8 cellular contexts compared by ENCODE assay signal in genomic region chr14:21990116-21990515, GRCh38.
A peak's percentile ranks its signal among the peaks of the same experiment; 100 is the strongest.
DNase-seq lines count a peak whose midpoint lies in the region; ATAC-seq, FAIRE-seq and TF ChIP-seq lines count a peak whose summit lies in the region.

No MANE protein-coding gene starts in this region.

- H3K9me3 Mint-ChIP-seq in CD4-positive, alpha-beta T cell, result no peaks in the 10 kb centered on the region
- no peaks in the 10 kb centered on the region for H3K9me3 Mint-ChIP-seq in activated T-helper 2 cell treated with anti-CD3 and anti-CD28 coated beads, Interferon-gamma antibody, Interleukin-2, Interleukin-4, amounts not matched to agents 10 μg/mL and 5 μg/mL and 100 μg/mL, durations not matched to agents 14 hours and 24 hours and 36 hours

- H2AFZ ChIP-seq in HepG2 (ENCODE audit: low read length), result no peak overlapping the region

- intact Hi-C loops in CD4-positive, alpha-beta T cell (cut with DNase I, micrococcal nuclease), result loop anchor here (10.0 kb wide), 3 partner anchors 505 to 565 kb away; no protein-coding TSS in a partner anchor
- intact Hi-C loops in activated T-helper 2 cell treated with anti-CD3 and anti-CD28 coated beads, Interferon-gamma antibody, Interleukin-2, Interleukin-4, amounts not matched to agents 10 μg/mL and 5 μg/mL and 100 μg/mL, durations not matched to agents 14 hours and 24 hours and 36 hours (cut with micrococcal nuclease), result no loop called here
- intact Hi-C loops in HepG2 (cut with micrococcal nuclease; ENCODE audit: unreplicated experiment), result no loop called here

- no peak overlapping the region for H3K9ac ChIP-seq in HepG2 (ENCODE audit: insufficient read depth, low read depth, low read length)

- H3K79me2 ChIP-seq in HepG2 (ENCODE audit: insufficient read depth, low read length), result no peaks in the 10 kb centered on the region

- peak; percentile 47 for FAIRE-seq in HepG2 (lab: Jason Lieb, UNC)

- no peaks in the 10 kb centered on the region for H3K36me3 Mint-ChIP-seq in CD4-positive, alpha-beta T cell (ENCODE audit: low read depth)
- no peaks in the 10 kb centered on the region for H3K36me3 Mint-ChIP-seq in activated T-helper 2 cell treated with anti-CD3 and anti-CD28 coated beads, Interferon-gamma antibody, Interleukin-2, Interleukin-4, amounts not matched to agents 10 μg/mL and 5 μg/mL and 100 μg/mL, durations not matched to agents 14 hours and 24 hours and 36 hours (ENCODE audit: low read depth)

- TF ChIP-seq POLR2A in HepG2 (IDR thresholded peaks at IDR 0.05; ENCODE audit: insufficient read depth in 1 of 2, low read depth in 2 of 2, low read length in 2 of 2) (no peak), GM18505 (IDR thresholded peaks at IDR 0.05; ENCODE audit: borderline replicate concordance, extremely low read depth, insufficient read depth, insufficient read length) (no peak)

- no peaks in the 10 kb centered on the region for H3K9me3 ChIP-seq in CD4-positive, alpha-beta T cell (ENCODE audit: control insufficient read depth, low read length)
- no peaks in the 10 kb centered on the region for H3K9me3 ChIP-seq in HepG2 (ENCODE audit: low read length)

- in situ Hi-C loops in HepG2 (cut with HindIII; ENCODE audit: extremely low pct_ligation_motif_present, low pct_unique_long_range_greater_than_20kb), result no loop called here

- no peak for TF ChIP-seq EP300 in HepG2 (IDR thresholded peaks at IDR 0.05; ENCODE audit: low read depth in 2 of 2, low read length in 2 of 2)
- no peak for TF ChIP-seq EP300 in HepG2 (CRISPR knock-in tag; IDR thresholded peaks at IDR 0.05; ENCODE audit: borderline replicate concordance)

- WGBS in HepG2 (ENCODE audit: low lambda C conversion rate), result 0% methylated on average over 2 of the region's 2 CpGs

- H3K36me3 ChIP-seq in HepG2 (replicated peaks in 1 of 2; ENCODE audit: control insufficient read depth in 1 of 2, insufficient read depth in 2 of 2, low read length in 2 of 2), result no peaks in the 10 kb centered on the region

- H3K4me2 ChIP-seq in HepG2 (ENCODE audit: low read depth, low read length), result no peak overlapping the region

- no TSS peak for BruUV-seq in HepG2 (replicated peaks; lab: Mats Ljungman, UMichigan)

- no peak for DNase-seq in CD4-positive, alpha-beta T cell
- DNase-seq in HL-60 (ENCODE audit: low read depth in 1 of 2, low spot score in 1 of 2) (no peak), HepG2 (ENCODE audit: low spot score) (no peak), NCI-H2107 (lab: John Stamatoyannopoulos, UW) (no peak), amniotic stem cell (lab: John Stamatoyannopoulos, UW) (no peak)
- DNase-seq in activated T-helper 2 cell treated with anti-CD3 and anti-CD28 coated beads, Interferon-gamma antibody, Interleukin-2, Interleukin-4, amounts not matched to agents 10 μg/mL and 5 μg/mL and 100 μg/mL, durations not matched to agents 14 hours and 24 hours and 36 hours (ENCODE audit: low spot score), result no peak

- H3K4me3 ChIP-seq in HL-60 (replicated peaks; ENCODE audit: insufficient read depth, low read length) (no peak overlapping the region), HepG2 (replicated peaks in 1 of 3; ENCODE audit: insufficient read depth in 1 of 3, low read depth in 2 of 3, low read length in 3 of 3) (no peak overlapping the region)

- TF ChIP-seq CTCF in CD4-positive, alpha-beta T cell (IDR thresholded peaks at IDR 0.05), result peak; percentile 35
- peak; percentile 32 for TF ChIP-seq CTCF in HL-60 (IDR thresholded peaks at IDR 0.05; ENCODE audit: insufficient read depth, low read length)
- peak; percentile 20; the same call in 1 of the 2 replicates for TF ChIP-seq CTCF in HepG2 (CRISPR knock-in tag; IDR thresholded peaks at IDR 0.05)

- POLR2A ChIA-PET in CD4-positive, alpha-beta T cell (lab: Charles Lee), result interaction anchor here (1.0 to 2.5 kb wide), 10 partner anchors 10 to 580 kb away, joined by 3 to 13 read pairs (median 8); no protein-coding TSS in a partner anchor
- POLR2A ChIA-PET in HepG2 (lab: Yijun Ruan, JAX), result no interaction called here

- no peaks in the 10 kb centered on the region for H3K27me3 Mint-ChIP-seq in CD4-positive, alpha-beta T cell
- H3K27me3 Mint-ChIP-seq in activated T-helper 2 cell treated with anti-CD3 and anti-CD28 coated beads, Interferon-gamma antibody, Interleukin-2, Interleukin-4, amounts not matched to agents 10 μg/mL and 5 μg/mL and 100 μg/mL, durations not matched to agents 14 hours and 24 hours and 36 hours (ENCODE audit: low read depth), result peaks cover 2% of the 10 kb centered on the region

- CTCF ChIA-PET in CD4-positive, alpha-beta T cell (lab: Charles Lee), result interaction anchor here (0.9 to 4.1 kb wide), 8 partner anchors 12 to 580 kb away, joined by 3 to 18 read pairs (median 6); no protein-coding TSS in a partner anchor
- CTCF ChIA-PET in HepG2 (lab: Yijun Ruan, JAX; ENCODE audit: low intra/inter-chr PET ratio, low total read pairs), result no interaction called here

- no peaks in the 10 kb centered on the region for H4K20me1 ChIP-seq in HepG2 (ENCODE audit: insufficient read depth, low read length)

- no peak overlapping the region for H3K27ac ChIP-seq in CD4-positive, alpha-beta T cell (ENCODE audit: low read depth, low read length)
- H3K27ac ChIP-seq in HL-60 (replicated peaks), result no peak overlapping the region
- H3K27ac ChIP-seq in HepG2 (ENCODE audit: extremely low read length, insufficient read depth, low read length), result no peak overlapping the region

- peaks cover 18% of the 10 kb centered on the region for H3K4me1 Mint-ChIP-seq in CD4-positive, alpha-beta T cell (ENCODE audit: low read depth)
- peaks cover 34% of the 10 kb centered on the region for H3K4me1 Mint-ChIP-seq in activated T-helper 2 cell treated with anti-CD3 and anti-CD28 coated beads, Interferon-gamma antibody, Interleukin-2, Interleukin-4, amounts not matched to agents 10 μg/mL and 5 μg/mL and 100 μg/mL, durations not matched to agents 14 hours and 24 hours and 36 hours (ENCODE audit: low read depth)

- peak overlapping the region; percentile 79 for H3K4me3 Mint-ChIP-seq in CD4-positive, alpha-beta T cell
- peak overlapping the region; percentile 45 for H3K4me3 Mint-ChIP-seq in activated T-helper 2 cell treated with anti-CD3 and anti-CD28 coated beads, Interferon-gamma antibody, Interleukin-2, Interleukin-4, amounts not matched to agents 10 μg/mL and 5 μg/mL and 100 μg/mL, durations not matched to agents 14 hours and 24 hours and 36 hours (ENCODE audit: low read depth)

- no peaks in the 10 kb centered on the region for H3K27me3 ChIP-seq in CD4-positive, alpha-beta T cell (ENCODE audit: control insufficient read depth, insufficient read depth, low read length)
- H3K27me3 ChIP-seq in HL-60 (ENCODE audit: insufficient read depth, poor library complexity, severe bottlenecking) (peaks cover 1% of the 10 kb centered on the region), HepG2 (ENCODE audit: control insufficient read depth in 1 of 2, insufficient read depth in 2 of 2, low read length in 2 of 2) (no peaks in the 10 kb centered on the region)

- ATAC-seq in CD4-positive, alpha-beta T cell (ENCODE audit: poor library complexity), result peak; percentile 60
- ATAC-seq in HepG2 (peak; percentile 75), GM18505 (IDR thresholded peaks at IDR 0.05; ENCODE audit: unreplicated experiment) (no peak), HG03457 (IDR thresholded peaks at IDR 0.05; ENCODE audit: unreplicated experiment) (no peak)

- peak overlapping the region; percentile 54 for H3K27ac Mint-ChIP-seq in CD4-positive, alpha-beta T cell
- peak overlapping the region; percentile 60 for H3K27ac Mint-ChIP-seq in activated T-helper 2 cell treated with anti-CD3 and anti-CD28 coated beads, Interferon-gamma antibody, Interleukin-2, Interleukin-4, amounts not matched to agents 10 μg/mL and 5 μg/mL and 100 μg/mL, durations not matched to agents 14 hours and 24 hours and 36 hours

- TF ChIP-seq RAD21 in HepG2 (CRISPR knock-in tag; IDR thresholded peaks at IDR 0.05), result no peak

- no peaks in the 10 kb centered on the region for H3K4me1 ChIP-seq in HepG2 (ENCODE audit: insufficient read depth, low read length)

TF ChIP-seq in HepG2, 621 proteins besides CTCF, POLR2A, EP300 and RAD21:
- no peak for TF ChIP-seq MEIS1 (CRISPR knock-in tag; IDR thresholded peaks at IDR 0.05; ENCODE audit: borderline replicate concordance)
- no peak for TF ChIP-seq BATF2 (CRISPR knock-in tag; IDR thresholded peaks at IDR 0.05)
- no peak for TF ChIP-seq ZNF343 (CRISPR knock-in tag; IDR thresholded peaks at IDR 0.05)
- no peak for TF ChIP-seq ZNF660 (CRISPR knock-in tag; IDR thresholded peaks at IDR 0.05; ENCODE audit: borderline replicate concordance, low read depth)
- TF ChIP-seq ZNF737 (CRISPR knock-in tag; IDR thresholded peaks at IDR 0.05; ENCODE audit: borderline replicate concordance), result no peak
- no peak for TF ChIP-seq GRHL1 (CRISPR knock-in tag; conservative IDR thresholded peaks at IDR 0.05)
- TF ChIP-seq ZNF530 (CRISPR knock-in tag; IDR thresholded peaks at IDR 0.05; ENCODE audit: low read depth), result no peak
- TF ChIP-seq ZNF766 (CRISPR knock-in tag; IDR thresholded peaks at IDR 0.05; ENCODE audit: borderline replicate concordance), result no peak
- TF ChIP-seq SMARCE1 (IDR thresholded peaks at IDR 0.05; ENCODE audit: borderline replicate concordance), result no peak
- no peak for TF ChIP-seq ZNF614 (CRISPR knock-in tag; IDR thresholded peaks at IDR 0.05; ENCODE audit: borderline replicate concordance)
- no peak for TF ChIP-seq MTA3 (CRISPR knock-in tag; IDR thresholded peaks at IDR 0.05)
- TF ChIP-seq MAFG (CRISPR knock-in tag; IDR thresholded peaks at IDR 0.05), result no peak
- no peak for TF ChIP-seq HDAC1 (CRISPR knock-in tag; IDR thresholded peaks at IDR 0.05)
- TF ChIP-seq SSRP1 (CRISPR knock-in tag; IDR thresholded peaks at IDR 0.05), result no peak

Comparison
In these comparisons a context has a peak if more than half of its experiments do, and no peak if none do; other contexts are left out.
1. ATAC-seq: peak in CD4-positive, alpha-beta T cell (single experiment) and HepG2 (single experiment); none in GM18505 (single experiment) and HG03457 (single experiment).
2. intact Hi-C loops: an anchor here in CD4-positive, alpha-beta T cell (10.0 kb wide); none called in activated T-helper 2 cell treated with anti-CD3 and anti-CD28 coated beads, Interferon-gamma antibody, Interleukin-2, Interleukin-4, amounts not matched to agents 10 μg/mL and 5 μg/mL and 100 μg/mL, durations not matched to agents 14 hours and 24 hours and 36 hours and HepG2.
3. Peak in every context shown above with its lines, with median percentiles within 50 percentile points of each other: CTCF ChIP-seq.